Comparison of ENCODE assay signal across 1 cellular context in genomic region chr6:159594750-159595117, GRCh38.
TF ChIP-seq lines count a peak whose summit lies in the region.

No MANE protein-coding gene starts in this region.

TF ChIP-seq in HCT116, 20 proteins besides CTCF, POLR2A, EP300 and RAD21 (continued from another document):
- TF ChIP-seq, protein P1, sequence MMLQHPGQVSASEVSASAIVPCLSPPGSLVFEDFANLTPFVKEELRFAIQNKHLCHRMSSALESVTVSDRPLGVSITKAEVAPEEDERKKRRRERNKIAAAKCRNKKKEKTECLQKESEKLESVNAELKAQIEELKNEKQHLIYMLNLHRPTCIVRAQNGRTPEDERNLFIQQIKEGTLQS (IDR thresholded peaks at IDR 0.05), result no peak
